In genomic region chr22:36775589-36775965, GRCh38 we compare ENCODE assay signal across 8 cellular contexts. TPM values are rescaled to one million over a fixed set of nuclear protein-coding genes. Genes with fewer than 3 reads are reported as not detected.
DNase-seq lines count a peak whose midpoint lies in the region; FAIRE-seq and TF ChIP-seq lines count a peak whose summit lies in the region.

No MANE protein-coding gene starts in this region.

- H3K27me3 ChIP-seq in CD8-positive, alpha-beta memory T cell (ENCODE audit: insufficient read depth, low read length, poor library complexity, severe bottlenecking): no peaks in the 10 kb centered on the region
- H3K27me3 ChIP-seq in HAP-1 (ENCODE audit: low read depth): no peaks in the 10 kb centered on the region
- no peaks in the 10 kb centered on the region for H3K27me3 ChIP-seq in PC-9 (ENCODE audit: insufficient read depth, low read depth)
- peaks cover 12% of the 10 kb centered on the region for H3K27me3 ChIP-seq in iPS-15b (ENCODE audit: control insufficient read depth, insufficient read depth, low read length)
- H3K27me3 ChIP-seq in skeletal muscle satellite cell (ENCODE audit: control insufficient read depth, insufficient read depth, low read length): no peaks in the 10 kb centered on the region

- DNase-seq in CD8-positive, alpha-beta memory T cell: peak; percentile 16 to 76 (median 50)
- DNase-seq in HAP-1 (ENCODE audit: low spot score in 2 of 2): peak in 1 of 2 experiments; percentile 40
- DNase-seq in PC-9: peak in 1 of 2 experiments; percentile 30
- no peak for DNase-seq in D721Med (ENCODE audit: insufficient read length, low spot score)
- no peak for DNase-seq in NCI-H524 treated with DMSO at 0.1 percent for 48 hours (lab: John Stamatoyannopoulos, UW)

- BruUV-seq in PC-9 (replicated peaks; lab: Mats Ljungman, UMichigan): no TSS peak

- H3K9ac ChIP-seq in iPS-15b (ENCODE audit: low read depth, low read length): peak overlapping the region; percentile 56
- peak overlapping the region; percentile 81 for H3K9ac ChIP-seq in skeletal muscle satellite cell (ENCODE audit: low read depth, low read length)

- peaks cover 16% of the 10 kb centered on the region for H3K4me1 ChIP-seq in CD8-positive, alpha-beta memory T cell (ENCODE audit: insufficient read depth, low read length)
- H3K4me1 ChIP-seq in HAP-1 (peaks cover 9% of the 10 kb centered on the region), PC-9 (replicated peaks; ENCODE audit: insufficient read depth) (peaks cover 13% of the 10 kb centered on the region), iPS-15b (ENCODE audit: control insufficient read depth, insufficient read depth, low read length) (peaks cover 6% of the 10 kb centered on the region), skeletal muscle satellite cell (ENCODE audit: control insufficient read depth, insufficient read depth, low read length) (peaks cover 13% of the 10 kb centered on the region)

- H3K27ac ChIP-seq in CD8-positive, alpha-beta memory T cell (ENCODE audit: low read depth, low read length): peak overlapping the region; percentile 74
- H3K27ac ChIP-seq in PC-9 (no peak overlapping the region), angular gyrus (ENCODE audit: low read depth, low read length) (peak overlapping the region; percentile 63)

- peak overlapping the region; percentile 91 to 99 (median 96) for H3K27ac Mint-ChIP-seq in CD8-positive, alpha-beta memory T cell

- peak overlapping the region; percentile 81 to 97 (median 91) for H3K4me3 Mint-ChIP-seq in CD8-positive, alpha-beta memory T cell

- TF ChIP-seq CTCF in PC-9 (conservative IDR thresholded peaks at IDR 0.05) (no peak), D721Med (IDR thresholded peaks at IDR 0.05; ENCODE audit: insufficient read depth, missing control alignments) (no peak)

- no peaks in the 10 kb centered on the region for H3K36me3 ChIP-seq in CD8-positive, alpha-beta memory T cell (ENCODE audit: insufficient read depth, low read length)
- no peaks in the 10 kb centered on the region for H3K36me3 ChIP-seq in HAP-1 (replicated peaks)
- no peaks in the 10 kb centered on the region for H3K36me3 ChIP-seq in PC-9 (ENCODE audit: low read depth)
- no peaks in the 10 kb centered on the region for H3K36me3 ChIP-seq in iPS-15b (ENCODE audit: control insufficient read depth, insufficient read depth, low read length)
- H3K36me3 ChIP-seq in skeletal muscle satellite cell (ENCODE audit: insufficient read depth, low read length): no peaks in the 10 kb centered on the region

- peaks cover 0 to 1% of the 10 kb centered on the region in 2 donors for H3K27me3 Mint-ChIP-seq in CD8-positive, alpha-beta memory T cell

- CTCF ChIA-PET in CD8-positive, alpha-beta memory T cell (lab: Charles Lee): interaction anchor here (1.0 to 2.9 kb wide), 5 partner anchors 17 to 247 kb away, joined by 3 to 17 read pairs (median 5); no protein-coding TSS in a partner anchor
- CTCF ChIA-PET in PC-9 (lab: Charles Lee): interaction anchor here (0.5 to 1.5 kb wide), 9 partner anchors 18 to 484 kb away, joined by 3 to 11 read pairs (median 3); partner anchors contain the start of gene TST

- no peak for FAIRE-seq in D721Med (lab: Jason Lieb, UNC)

- H4K20me1 ChIP-seq in PC-9 (ENCODE audit: insufficient read depth): no peaks in the 10 kb centered on the region

- H3K4me2 ChIP-seq in PC-9 (peak overlapping the region; percentile 93), skeletal muscle satellite cell (ENCODE audit: low read length) (peak overlapping the region; percentile 88)

- no peaks in the 10 kb centered on the region for H3F3A ChIP-seq in PC-9 (ENCODE audit: insufficient read depth, low read depth)

- peak overlapping the region; percentile 89 for H2AFZ ChIP-seq in PC-9

- no peaks in the 10 kb centered on the region for H3K79me2 ChIP-seq in PC-9 (ENCODE audit: low read depth)

- POLR2A ChIA-PET in CD8-positive, alpha-beta memory T cell (lab: Charles Lee): interaction anchor here (0.9 to 1.5 kb wide), 7 partner anchors 77 to 710 kb away, joined by 3 to 9 read pairs (median 4); partner anchors contain the start of genes EIF3D, MFNG and TXN2
- POLR2A ChIA-PET in PC-9 (lab: Charles Lee; ENCODE audit: unreplicated experiment): interaction anchor here (0.5 to 1.5 kb wide), 8 partner anchors 12 to 793 kb away, joined by 3 to 13 read pairs (median 5); no protein-coding TSS in a partner anchor

- H3K9me3 Mint-ChIP-seq in CD8-positive, alpha-beta memory T cell: no peaks in the 10 kb centered on the region

- H3K9me2 ChIP-seq in PC-9 (ENCODE audit: insufficient read depth): no peaks in the 10 kb centered on the region

- H3K4me1 Mint-ChIP-seq in CD8-positive, alpha-beta memory T cell: peaks cover 18 to 34% (median 21%) of the 10 kb centered on the region in 3 donors

- intact Hi-C loops in PC-9 (cut with micrococcal nuclease; ENCODE audit: unreplicated experiment): no loop called here

- peaks cover 5 to 17% (median 9%) of the 10 kb centered on the region in 3 donors for H3K36me3 Mint-ChIP-seq in CD8-positive, alpha-beta memory T cell

- H3K4me3 ChIP-seq in CD8-positive, alpha-beta memory T cell (ENCODE audit: low read length): peak overlapping the region; percentile 57
- H3K4me3 ChIP-seq in HAP-1 (peak overlapping the region; percentile 54), PC-9 (peak overlapping the region; percentile 76), iPS-15b (ENCODE audit: low read depth, low read length) (peak overlapping the region; percentile 79), skeletal muscle satellite cell (ENCODE audit: low read length) (peak overlapping the region; percentile 75)

- H3K9me3 ChIP-seq in CD8-positive, alpha-beta memory T cell (ENCODE audit: low read length): no peaks in the 10 kb centered on the region
- H3K9me3 ChIP-seq in HAP-1 (peaks cover 7% of the 10 kb centered on the region; the same call in 1 of the 2 replicates), PC-9 (ENCODE audit: insufficient read depth, low read depth) (no peaks in the 10 kb centered on the region), iPS-15b (ENCODE audit: control insufficient read depth, insufficient read depth, low read length) (no peaks in the 10 kb centered on the region), skeletal muscle satellite cell (replicated peaks; ENCODE audit: low read length) (no peaks in the 10 kb centered on the region)

- in situ Hi-C loops in HAP-1 (cut with MboI; ENCODE audit: low sequenced_read_pairs): no loop called here

RNA-seq across cellular contexts. Expression of gene IFT27, which starts 0.3 kb away (rescaled TPM):
- total RNA-seq in CD8-positive, alpha-beta memory T cell: 10 to 100 TPM; 24.9 to 26.5 TPM
- 9.7 TPM for polyA plus RNA-seq in CD8-positive, alpha-beta memory T cell
- total RNA-seq in PC-9 (2021): 74.2 and 84.2 TPM in 2 replicates
- 17.0 and 20.8 TPM in 2 replicates for total RNA-seq in skeletal muscle satellite cell (2012; rRNA removed)

RNA-seq across cellular contexts. Expression of gene PVALB, which starts 41.3 kb away (rescaled TPM):
- total RNA-seq in CD8-positive, alpha-beta memory T cell: not detected
- not detected for polyA plus RNA-seq in CD8-positive, alpha-beta memory T cell
- total RNA-seq in PC-9 (2021): not detected in 2 replicates
- total RNA-seq in skeletal muscle satellite cell (2012; rRNA removed): not detected in 2 replicates

Comparison
In these comparisons a context has a peak if more than half of its experiments do, and no peak if none do; other contexts are left out.
1. DNase-seq: peak in CD8-positive, alpha-beta memory T cell (5 of 5); none in D721Med (single experiment) and NCI-H524 treated with DMSO at 0.1 percent for 48 hours (single experiment).
2. Peak in every context shown above with its lines, with median percentiles within 50 percentile points of each other: H3K4me3 ChIP-seq.